1 cellular context compared by ENCODE assay signal in the genomic region with DNA sequence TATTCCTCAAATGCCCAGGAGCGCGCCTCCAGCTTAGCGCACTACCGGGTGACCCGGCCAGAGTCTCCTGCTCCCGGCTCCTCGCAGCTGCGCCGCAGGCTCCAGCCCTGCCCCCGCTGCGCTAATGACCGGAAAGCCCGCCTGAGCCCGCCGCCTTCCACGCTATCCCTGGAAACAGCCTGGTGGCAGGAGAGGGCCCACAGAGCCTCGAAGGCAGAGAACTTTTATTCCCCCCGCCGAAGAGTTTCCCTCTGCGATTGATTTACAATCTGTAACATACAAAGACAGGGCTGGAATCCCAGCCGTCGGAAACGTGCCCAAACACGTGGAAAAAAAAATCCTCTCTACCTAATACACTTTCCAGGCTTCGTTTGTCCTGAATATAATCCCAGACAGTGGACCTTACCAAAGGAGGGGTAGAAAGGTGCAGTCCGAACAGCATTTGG.
A peak's percentile ranks its signal among the peaks of the same experiment; 100 is the strongest.
TF ChIP-seq lines count a peak whose summit lies in the region.

No MANE protein-coding gene starts in this region.

TF ChIP-seq in HepG2, 621 proteins besides CTCF, POLR2A, EP300 and RAD21 (continued from another document and continues in another):
- no peak for TF ChIP-seq ZNF143 (CRISPR knock-in tag; IDR thresholded peaks at IDR 0.05)
- TF ChIP-seq, protein P1, sequence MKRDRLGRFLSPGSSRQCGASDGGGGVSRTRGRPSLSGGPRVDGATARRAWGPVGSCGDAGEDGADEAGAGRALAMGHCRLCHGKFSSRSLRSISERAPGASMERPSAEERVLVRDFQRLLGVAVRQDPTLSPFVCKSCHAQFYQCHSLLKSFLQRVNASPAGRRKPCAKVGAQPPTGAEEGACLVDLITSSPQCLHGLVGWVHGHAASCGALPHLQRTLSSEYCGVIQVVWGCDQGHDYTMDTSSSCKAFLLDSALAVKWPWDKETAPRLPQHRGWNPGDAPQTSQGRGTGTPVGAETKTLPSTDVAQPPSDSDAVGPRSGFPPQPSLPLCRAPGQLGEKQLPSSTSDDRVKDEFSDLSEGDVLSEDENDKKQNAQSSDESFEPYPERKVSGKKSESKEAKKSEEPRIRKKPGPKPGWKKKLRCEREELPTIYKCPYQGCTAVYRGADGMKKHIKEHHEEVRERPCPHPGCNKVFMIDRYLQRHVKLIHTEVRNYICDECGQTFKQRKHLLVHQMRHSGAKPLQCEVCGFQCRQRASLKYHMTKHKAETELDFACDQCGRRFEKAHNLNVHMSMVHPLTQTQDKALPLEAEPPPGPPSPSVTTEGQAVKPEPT (CRISPR knock-in tag; IDR thresholded peaks at IDR 0.05; ENCODE audit: low read depth) = no peak
- TF ChIP-seq, protein P2, sequence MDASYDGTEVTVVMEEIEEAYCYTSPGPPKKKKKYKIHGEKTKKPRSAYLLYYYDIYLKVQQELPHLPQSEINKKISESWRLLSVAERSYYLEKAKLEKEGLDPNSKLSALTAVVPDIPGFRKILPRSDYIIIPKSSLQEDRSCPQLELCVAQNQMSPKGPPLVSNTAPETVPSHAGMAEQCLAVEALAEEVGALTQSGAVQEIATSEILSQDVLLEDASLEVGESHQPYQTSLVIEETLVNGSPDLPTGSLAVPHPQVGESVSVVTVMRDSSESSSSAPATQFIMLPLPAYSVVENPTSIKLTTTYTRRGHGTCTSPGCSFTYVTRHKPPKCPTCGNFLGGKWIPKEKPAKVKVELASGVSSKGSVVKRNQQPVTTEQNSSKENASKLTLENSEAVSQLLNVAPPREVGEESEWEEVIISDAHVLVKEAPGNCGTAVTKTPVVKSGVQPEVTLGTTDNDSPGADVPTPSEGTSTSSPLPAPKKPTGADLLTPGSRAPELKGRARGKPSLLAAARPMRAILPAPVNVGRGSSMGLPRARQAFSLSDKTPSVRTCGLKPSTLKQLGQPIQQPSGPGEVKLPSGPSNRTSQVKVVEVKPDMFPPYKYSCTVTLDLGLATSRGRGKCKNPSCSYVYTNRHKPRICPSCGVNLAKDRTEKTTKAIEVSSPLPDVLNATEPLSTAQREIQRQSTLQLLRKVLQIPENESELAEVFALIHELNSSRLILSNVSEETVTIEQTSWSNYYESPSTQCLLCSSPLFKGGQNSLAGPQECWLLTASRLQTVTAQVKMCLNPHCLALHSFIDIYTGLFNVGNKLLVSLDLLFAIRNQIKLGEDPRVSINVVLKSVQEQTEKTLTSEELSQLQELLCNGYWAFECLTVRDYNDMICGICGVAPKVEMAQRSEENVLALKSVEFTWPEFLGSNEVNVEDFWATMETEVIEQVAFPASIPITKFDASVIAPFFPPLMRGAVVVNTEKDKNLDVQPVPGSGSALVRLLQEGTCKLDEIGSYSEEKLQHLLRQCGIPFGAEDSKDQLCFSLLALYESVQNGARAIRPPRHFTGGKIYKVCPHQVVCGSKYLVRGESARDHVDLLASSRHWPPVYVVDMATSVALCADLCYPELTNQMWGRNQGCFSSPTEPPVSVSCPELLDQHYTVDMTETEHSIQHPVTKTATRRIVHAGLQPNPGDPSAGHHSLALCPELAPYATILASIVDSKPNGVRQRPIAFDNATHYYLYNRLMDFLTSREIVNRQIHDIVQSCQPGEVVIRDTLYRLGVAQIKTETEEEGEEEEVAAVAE (CRISPR knock-in tag; IDR thresholded peaks at IDR 0.05; ENCODE audit: borderline replicate concordance) = no peak
- no peak for TF ChIP-seq ZNF672 (CRISPR knock-in tag; IDR thresholded peaks at IDR 0.05)
- TF ChIP-seq TEAD3 (CRISPR knock-in tag; optimal IDR thresholded peaks at IDR 0.05; ENCODE audit: borderline replicate concordance) = no peak
- TF ChIP-seq FOXJ3 (CRISPR knock-in tag; IDR thresholded peaks at IDR 0.05; ENCODE audit: borderline replicate concordance) = no peak
- TF ChIP-seq, protein P3, sequence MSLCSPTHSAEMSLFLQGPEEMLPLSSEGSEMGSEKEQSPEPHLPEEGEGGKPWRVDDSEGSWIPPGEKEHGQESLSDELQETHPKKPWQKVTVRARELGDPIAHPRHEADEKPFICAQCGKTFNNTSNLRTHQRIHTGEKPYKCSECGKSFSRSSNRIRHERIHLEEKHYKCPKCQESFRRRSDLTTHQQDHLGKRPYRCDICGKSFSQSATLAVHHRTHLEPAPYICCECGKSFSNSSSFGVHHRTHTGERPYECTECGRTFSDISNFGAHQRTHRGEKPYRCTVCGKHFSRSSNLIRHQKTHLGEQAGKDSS (CRISPR knock-in tag; IDR thresholded peaks at IDR 0.05; ENCODE audit: borderline replicate concordance, low read depth) = no peak
- TF ChIP-seq SRY (CRISPR knock-in tag; IDR thresholded peaks at IDR 0.05) = no peak
- TF ChIP-seq ZNF761 (CRISPR knock-in tag; conservative IDR thresholded peaks at IDR 0.05) = no peak
- TF ChIP-seq, protein P4, sequence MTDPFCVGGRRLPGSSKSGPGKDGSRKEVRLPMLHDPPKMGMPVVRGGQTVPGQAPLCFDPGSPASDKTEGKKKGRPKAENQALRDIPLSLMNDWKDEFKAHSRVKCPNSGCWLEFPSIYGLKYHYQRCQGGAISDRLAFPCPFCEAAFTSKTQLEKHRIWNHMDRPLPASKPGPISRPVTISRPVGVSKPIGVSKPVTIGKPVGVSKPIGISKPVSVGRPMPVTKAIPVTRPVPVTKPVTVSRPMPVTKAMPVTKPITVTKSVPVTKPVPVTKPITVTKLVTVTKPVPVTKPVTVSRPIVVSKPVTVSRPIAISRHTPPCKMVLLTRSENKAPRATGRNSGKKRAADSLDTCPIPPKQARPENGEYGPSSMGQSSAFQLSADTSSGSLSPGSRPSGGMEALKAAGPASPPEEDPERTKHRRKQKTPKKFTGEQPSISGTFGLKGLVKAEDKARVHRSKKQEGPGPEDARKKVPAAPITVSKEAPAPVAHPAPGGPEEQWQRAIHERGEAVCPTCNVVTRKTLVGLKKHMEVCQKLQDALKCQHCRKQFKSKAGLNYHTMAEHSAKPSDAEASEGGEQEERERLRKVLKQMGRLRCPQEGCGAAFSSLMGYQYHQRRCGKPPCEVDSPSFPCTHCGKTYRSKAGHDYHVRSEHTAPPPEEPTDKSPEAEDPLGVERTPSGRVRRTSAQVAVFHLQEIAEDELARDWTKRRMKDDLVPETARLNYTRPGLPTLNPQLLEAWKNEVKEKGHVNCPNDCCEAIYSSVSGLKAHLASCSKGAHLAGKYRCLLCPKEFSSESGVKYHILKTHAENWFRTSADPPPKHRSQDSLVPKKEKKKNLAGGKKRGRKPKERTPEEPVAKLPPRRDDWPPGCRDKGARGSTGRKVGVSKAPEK (CRISPR knock-in tag; IDR thresholded peaks at IDR 0.05; ENCODE audit: borderline replicate concordance) = 0 out of 2 replicates have a peak, but pooled peaks have one; percentile 60
- no peak for TF ChIP-seq GTF2F1 (IDR thresholded peaks at IDR 0.05; ENCODE audit: low read length)
- TF ChIP-seq CAMTA2 (CRISPR knock-in tag; IDR thresholded peaks at IDR 0.05; ENCODE audit: borderline replicate concordance) = no peak
- TF ChIP-seq, protein P5, sequence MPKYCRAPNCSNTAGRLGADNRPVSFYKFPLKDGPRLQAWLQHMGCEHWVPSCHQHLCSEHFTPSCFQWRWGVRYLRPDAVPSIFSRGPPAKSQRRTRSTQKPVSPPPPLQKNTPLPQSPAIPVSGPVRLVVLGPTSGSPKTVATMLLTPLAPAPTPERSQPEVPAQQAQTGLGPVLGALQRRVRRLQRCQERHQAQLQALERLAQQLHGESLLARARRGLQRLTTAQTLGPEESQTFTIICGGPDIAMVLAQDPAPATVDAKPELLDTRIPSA (CRISPR knock-in tag; IDR thresholded peaks at IDR 0.05; ENCODE audit: borderline replicate concordance) = no peak
- no peak for TF ChIP-seq HOXA7 (CRISPR knock-in tag; IDR thresholded peaks at IDR 0.05)
- TF ChIP-seq MLLT10 (CRISPR knock-in tag; IDR thresholded peaks at IDR 0.05) = no peak
- TF ChIP-seq, protein P6, sequence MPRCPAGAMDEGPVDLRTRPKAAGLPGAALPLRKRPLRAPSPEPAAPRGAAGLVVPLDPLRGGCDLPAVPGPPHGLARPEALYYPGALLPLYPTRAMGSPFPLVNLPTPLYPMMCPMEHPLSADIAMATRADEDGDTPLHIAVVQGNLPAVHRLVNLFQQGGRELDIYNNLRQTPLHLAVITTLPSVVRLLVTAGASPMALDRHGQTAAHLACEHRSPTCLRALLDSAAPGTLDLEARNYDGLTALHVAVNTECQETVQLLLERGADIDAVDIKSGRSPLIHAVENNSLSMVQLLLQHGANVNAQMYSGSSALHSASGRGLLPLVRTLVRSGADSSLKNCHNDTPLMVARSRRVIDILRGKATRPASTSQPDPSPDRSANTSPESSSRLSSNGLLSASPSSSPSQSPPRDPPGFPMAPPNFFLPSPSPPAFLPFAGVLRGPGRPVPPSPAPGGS (CRISPR knock-in tag; IDR thresholded peaks at IDR 0.05) = no peak
- no peak for TF ChIP-seq ZNF335 (CRISPR knock-in tag; IDR thresholded peaks at IDR 0.05)
- TF ChIP-seq, protein P7, sequence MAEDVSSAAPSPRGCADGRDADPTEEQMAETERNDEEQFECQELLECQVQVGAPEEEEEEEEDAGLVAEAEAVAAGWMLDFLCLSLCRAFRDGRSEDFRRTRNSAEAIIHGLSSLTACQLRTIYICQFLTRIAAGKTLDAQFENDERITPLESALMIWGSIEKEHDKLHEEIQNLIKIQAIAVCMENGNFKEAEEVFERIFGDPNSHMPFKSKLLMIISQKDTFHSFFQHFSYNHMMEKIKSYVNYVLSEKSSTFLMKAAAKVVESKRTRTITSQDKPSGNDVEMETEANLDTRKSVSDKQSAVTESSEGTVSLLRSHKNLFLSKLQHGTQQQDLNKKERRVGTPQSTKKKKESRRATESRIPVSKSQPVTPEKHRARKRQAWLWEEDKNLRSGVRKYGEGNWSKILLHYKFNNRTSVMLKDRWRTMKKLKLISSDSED (CRISPR knock-in tag; IDR thresholded peaks at IDR 0.05) = no peak
- TF ChIP-seq ZNF251 (CRISPR knock-in tag; IDR thresholded peaks at IDR 0.05) = no peak
- TF ChIP-seq ZBTB7A (CRISPR knock-in tag; IDR thresholded peaks at IDR 0.05) = no peak
- no peak for TF ChIP-seq NFYB (CRISPR knock-in tag; IDR thresholded peaks at IDR 0.05)
- TF ChIP-seq, protein P8, sequence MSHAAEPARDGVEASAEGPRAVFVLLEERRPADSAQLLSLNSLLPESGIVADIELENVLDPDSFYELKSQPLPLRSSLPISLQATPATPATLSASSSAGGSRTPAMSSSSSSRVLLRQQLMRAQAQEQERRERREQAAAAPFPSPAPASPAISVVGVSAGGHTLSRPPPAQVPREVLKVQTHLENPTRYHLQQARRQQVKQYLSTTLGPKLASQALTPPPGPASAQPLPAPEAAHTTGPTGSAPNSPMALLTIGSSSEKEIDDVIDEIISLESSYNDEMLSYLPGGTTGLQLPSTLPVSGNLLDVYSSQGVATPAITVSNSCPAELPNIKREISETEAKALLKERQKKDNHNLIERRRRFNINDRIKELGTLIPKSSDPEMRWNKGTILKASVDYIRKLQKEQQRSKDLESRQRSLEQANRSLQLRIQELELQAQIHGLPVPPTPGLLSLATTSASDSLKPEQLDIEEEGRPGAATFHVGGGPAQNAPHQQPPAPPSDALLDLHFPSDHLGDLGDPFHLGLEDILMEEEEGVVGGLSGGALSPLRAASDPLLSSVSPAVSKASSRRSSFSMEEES (CRISPR knock-in tag; IDR thresholded peaks at IDR 0.05) = no peak
- TF ChIP-seq KLF12 (CRISPR knock-in tag; IDR thresholded peaks at IDR 0.05; ENCODE audit: borderline replicate concordance) = no peak
- TF ChIP-seq ZFYVE20 (CRISPR knock-in tag; IDR thresholded peaks at IDR 0.05; ENCODE audit: borderline replicate concordance, low read depth) = no peak
- no peak for TF ChIP-seq ASH2L (IDR thresholded peaks at IDR 0.05; ENCODE audit: insufficient read length, low read depth, low read length)
- TF ChIP-seq, protein P9, sequence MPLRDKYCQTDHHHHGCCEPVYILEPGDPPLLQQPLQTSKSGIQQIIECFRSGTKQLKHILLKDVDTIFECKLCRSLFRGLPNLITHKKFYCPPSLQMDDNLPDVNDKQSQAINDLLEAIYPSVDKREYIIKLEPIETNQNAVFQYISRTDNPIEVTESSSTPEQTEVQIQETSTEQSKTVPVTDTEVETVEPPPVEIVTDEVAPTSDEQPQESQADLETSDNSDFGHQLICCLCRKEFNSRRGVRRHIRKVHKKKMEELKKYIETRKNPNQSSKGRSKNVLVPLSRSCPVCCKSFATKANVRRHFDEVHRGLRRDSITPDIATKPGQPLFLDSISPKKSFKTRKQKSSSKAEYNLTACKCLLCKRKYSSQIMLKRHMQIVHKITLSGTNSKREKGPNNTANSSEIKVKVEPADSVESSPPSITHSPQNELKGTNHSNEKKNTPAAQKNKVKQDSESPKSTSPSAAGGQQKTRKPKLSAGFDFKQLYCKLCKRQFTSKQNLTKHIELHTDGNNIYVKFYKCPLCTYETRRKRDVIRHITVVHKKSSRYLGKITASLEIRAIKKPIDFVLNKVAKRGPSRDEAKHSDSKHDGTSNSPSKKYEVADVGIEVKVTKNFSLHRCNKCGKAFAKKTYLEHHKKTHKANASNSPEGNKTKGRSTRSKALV (CRISPR knock-in tag; IDR thresholded peaks at IDR 0.05) = peak; percentile 92
- TF ChIP-seq, protein P10, sequence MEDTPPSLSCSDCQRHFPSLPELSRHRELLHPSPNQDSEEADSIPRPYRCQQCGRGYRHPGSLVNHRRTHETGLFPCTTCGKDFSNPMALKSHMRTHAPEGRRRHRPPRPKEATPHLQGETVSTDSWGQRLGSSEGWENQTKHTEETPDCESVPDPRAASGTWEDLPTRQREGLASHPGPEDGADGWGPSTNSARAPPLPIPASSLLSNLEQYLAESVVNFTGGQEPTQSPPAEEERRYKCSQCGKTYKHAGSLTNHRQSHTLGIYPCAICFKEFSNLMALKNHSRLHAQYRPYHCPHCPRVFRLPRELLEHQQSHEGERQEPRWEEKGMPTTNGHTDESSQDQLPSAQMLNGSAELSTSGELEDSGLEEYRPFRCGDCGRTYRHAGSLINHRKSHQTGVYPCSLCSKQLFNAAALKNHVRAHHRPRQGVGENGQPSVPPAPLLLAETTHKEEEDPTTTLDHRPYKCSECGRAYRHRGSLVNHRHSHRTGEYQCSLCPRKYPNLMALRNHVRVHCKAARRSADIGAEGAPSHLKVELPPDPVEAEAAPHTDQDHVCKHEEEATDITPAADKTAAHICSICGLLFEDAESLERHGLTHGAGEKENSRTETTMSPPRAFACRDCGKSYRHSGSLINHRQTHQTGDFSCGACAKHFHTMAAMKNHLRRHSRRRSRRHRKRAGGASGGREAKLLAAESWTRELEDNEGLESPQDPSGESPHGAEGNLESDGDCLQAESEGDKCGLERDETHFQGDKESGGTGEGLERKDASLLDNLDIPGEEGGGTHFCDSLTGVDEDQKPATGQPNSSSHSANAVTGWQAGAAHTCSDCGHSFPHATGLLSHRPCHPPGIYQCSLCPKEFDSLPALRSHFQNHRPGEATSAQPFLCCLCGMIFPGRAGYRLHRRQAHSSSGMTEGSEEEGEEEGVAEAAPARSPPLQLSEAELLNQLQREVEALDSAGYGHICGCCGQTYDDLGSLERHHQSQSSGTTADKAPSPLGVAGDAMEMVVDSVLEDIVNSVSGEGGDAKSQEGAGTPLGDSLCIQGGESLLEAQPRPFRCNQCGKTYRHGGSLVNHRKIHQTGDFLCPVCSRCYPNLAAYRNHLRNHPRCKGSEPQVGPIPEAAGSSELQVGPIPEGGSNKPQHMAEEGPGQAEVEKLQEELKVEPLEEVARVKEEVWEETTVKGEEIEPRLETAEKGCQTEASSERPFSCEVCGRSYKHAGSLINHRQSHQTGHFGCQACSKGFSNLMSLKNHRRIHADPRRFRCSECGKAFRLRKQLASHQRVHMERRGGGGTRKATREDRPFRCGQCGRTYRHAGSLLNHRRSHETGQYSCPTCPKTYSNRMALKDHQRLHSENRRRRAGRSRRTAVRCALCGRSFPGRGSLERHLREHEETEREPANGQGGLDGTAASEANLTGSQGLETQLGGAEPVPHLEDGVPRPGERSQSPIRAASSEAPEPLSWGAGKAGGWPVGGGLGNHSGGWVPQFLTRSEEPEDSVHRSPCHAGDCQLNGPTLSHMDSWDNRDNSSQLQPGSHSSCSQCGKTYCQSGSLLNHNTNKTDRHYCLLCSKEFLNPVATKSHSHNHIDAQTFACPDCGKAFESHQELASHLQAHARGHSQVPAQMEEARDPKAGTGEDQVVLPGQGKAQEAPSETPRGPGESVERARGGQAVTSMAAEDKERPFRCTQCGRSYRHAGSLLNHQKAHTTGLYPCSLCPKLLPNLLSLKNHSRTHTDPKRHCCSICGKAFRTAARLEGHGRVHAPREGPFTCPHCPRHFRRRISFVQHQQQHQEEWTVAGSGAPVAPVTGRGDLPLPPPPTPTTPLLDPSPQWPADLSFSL (CRISPR knock-in tag; IDR thresholded peaks at IDR 0.05) = no peak
